Comparison of ENCODE assay signal across 11 cellular contexts in the genomic region with DNA sequence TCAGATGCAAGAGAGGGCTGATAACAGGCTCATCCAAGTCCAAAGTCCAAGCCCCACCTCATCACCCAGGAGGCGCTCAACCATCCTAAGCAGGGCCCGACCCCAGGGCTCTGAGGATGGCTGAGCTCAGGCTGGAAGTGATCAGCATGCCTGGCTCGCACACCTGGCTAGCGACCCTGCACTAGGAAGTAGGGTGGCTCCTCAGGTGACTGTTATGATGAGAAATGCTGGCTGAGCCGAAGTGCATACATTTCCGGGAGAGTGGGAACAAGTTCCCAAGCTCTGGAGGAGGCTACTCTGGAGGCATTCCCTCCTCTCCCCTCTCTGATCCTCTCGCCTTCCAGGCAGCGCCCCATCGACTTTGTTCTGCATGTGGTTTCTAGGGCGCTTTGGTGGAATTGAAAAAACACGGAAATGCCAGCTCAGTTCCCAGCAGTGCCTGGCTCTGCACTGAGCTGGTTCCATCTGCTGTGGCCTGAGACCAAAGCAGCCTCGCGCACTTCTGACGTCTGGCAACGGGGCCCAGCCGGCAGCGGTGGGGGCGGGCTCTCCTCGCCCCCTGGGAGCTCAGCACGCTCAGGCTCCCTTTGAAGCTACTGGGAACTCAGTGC.
DNase-seq lines count a peak whose midpoint lies in the region; ATAC-seq and TF ChIP-seq lines count a peak whose summit lies in the region.
"Had no signal": no experiment of that assay in that cellular context is flagged by ENCODE, and none has a peak within 500 bp of the region (broad histone marks: within the 10 kb centered on the region; RNA-seq: fewer than 3 reads in every experiment).

No MANE protein-coding gene starts in this region.

- H3K4me3 Mint-ChIP-seq in endodermal cell = no peak overlapping the region
- H3K4me3 Mint-ChIP-seq: activated CD4-positive, alpha-beta memory T cell treated with anti-CD3 and anti-CD28 coated beads for 36 hours; brain had no signal

- ATAC-seq in HG03280 (IDR thresholded peaks at IDR 0.05; ENCODE audit: unreplicated experiment) = no peak

- WGBS in endodermal cell (ENCODE audit: insufficient coverage in 1 of 2, insufficient read length in 1 of 2), 2 experiments = 50 to 68% methylated on average over 13 to 20 of the region's 20 CpGs
- 35% methylated on average over 11 of the region's 20 CpGs; no CpG with 5 or more reads in 1 of the 2 donors for WGBS in transverse colon (ENCODE audit: low coverage in 1 of 2), 2 donors

- DNase-seq in activated effector memory CD4-positive, alpha-beta T cell treated with anti-CD3 and anti-CD28 coated beads, Interleukin-2, amount 50 U/mL, for 16 hours = peak; percentile 43
- no peak for DNase-seq in activated effector memory CD4-positive, alpha-beta T cell treated with Interleukin-2 at 50 U/mL for 16 hours
- DNase-seq in endodermal cell (peak; percentile 58), left kidney (ENCODE audit: low read depth, low spot score) (peak; percentile 73), transverse colon (peak; percentile 36), epidermal melanocyte (ENCODE audit: insufficient read length, low spot score) (no peak), MG63 (no peak)
- DNase-seq: activated CD4-positive, alpha-beta memory T cell treated with anti-CD3 and anti-CD28 coated beads for 36 hours; NCI-H1694 had no signal

- no peak overlapping the region for H3K9ac ChIP-seq in endodermal cell (ENCODE audit: extremely low read depth, low read length, poor library complexity, severe bottlenecking)

- H3K9me3 ChIP-seq in endodermal cell (ENCODE audit: control insufficient read depth, low read length) (peaks cover 13% of the 10 kb centered on the region), transverse colon (peaks cover 5% of the 10 kb centered on the region in 2 donors), MG63 (no peaks in the 10 kb centered on the region)

- no peak for TF ChIP-seq EP300 in transverse colon (IDR thresholded peaks at IDR 0.05; ENCODE audit: low read depth)

- H3K36me3 Mint-ChIP-seq in endodermal cell (ENCODE audit: low read depth) = peaks cover 2% of the 10 kb centered on the region
- H3K36me3 Mint-ChIP-seq: brain had no signal

- peaks cover 11% of the 10 kb centered on the region for H3K9me3 Mint-ChIP-seq in endodermal cell

- peaks cover 17% of the 10 kb centered on the region for H3K4me1 Mint-ChIP-seq in endodermal cell

- in situ Hi-C loops in transverse colon (cut with MboI; ENCODE audit: low pct_ligation_motif_present in 1 of 4, low pct_unique_long_range_greater_than_20kb in 1 of 4, low sequenced_read_pairs in 3 of 4) = no loop called here

- H3K27me3 ChIP-seq in endodermal cell (ENCODE audit: control insufficient read depth, insufficient read depth, low read length, poor library complexity, severe bottlenecking) (peaks cover 7% of the 10 kb centered on the region), transverse colon (no peaks in the 10 kb centered on the region), MG63 (no peaks in the 10 kb centered on the region)

- H3K27me3 Mint-ChIP-seq in endodermal cell (ENCODE audit: insufficient read depth) = peaks cover 24% of the 10 kb centered on the region

- TF ChIP-seq POLR2A in transverse colon (IDR thresholded peaks at IDR 0.05) = no peak

- no peak overlapping the region for H3K27ac Mint-ChIP-seq in endodermal cell
- H3K27ac Mint-ChIP-seq: activated CD4-positive, alpha-beta memory T cell treated with anti-CD3 and anti-CD28 coated beads for 36 hours had no signal

- H3K4me3 ChIP-seq in endodermal cell (ENCODE audit: low read length) (no peak overlapping the region), transverse colon (no peak overlapping the region), MG63 (no peak overlapping the region)

- H3K36me3 ChIP-seq in endodermal cell (ENCODE audit: control insufficient read depth, insufficient read depth, low read length) (no peaks in the 10 kb centered on the region), transverse colon (no peaks in the 10 kb centered on the region), MG63 (no peaks in the 10 kb centered on the region)

- TF ChIP-seq CTCF in endodermal cell (conservative IDR thresholded peaks at IDR 0.05) (no peak), transverse colon (IDR thresholded peaks at IDR 0.05) (no peak)

- peaks cover 4% of the 10 kb centered on the region for H3K4me1 ChIP-seq in endodermal cell (ENCODE audit: control insufficient read depth, insufficient read depth, low read length)
- peaks cover 8 to 28% (median 19%) of the 10 kb centered on the region in 4 donors for H3K4me1 ChIP-seq in transverse colon

- intact Hi-C loops in transverse colon (cut with DNase I; ENCODE audit: low total_unique reads) = no loop called here

- H3K27ac ChIP-seq in endodermal cell (ENCODE audit: low read depth, low read length) (no peak overlapping the region), transverse colon (peak overlapping the region in 1 of 4 donors; percentile 5)

Comparison
In these comparisons a context has a peak if more than half of its experiments do, and no peak if none do; other contexts are left out.
1. DNase-seq: peak in activated effector memory CD4-positive, alpha-beta T cell treated with anti-CD3 and anti-CD28 coated beads, Interleukin-2, amount 50 U/mL, for 16 hours (single experiment), endodermal cell (single experiment), left kidney (single experiment) and transverse colon (single experiment); none in activated effector memory CD4-positive, alpha-beta T cell treated with Interleukin-2 at 50 U/mL for 16 hours (single experiment), epidermal melanocyte (single experiment) and MG63 (single experiment).